1 cellular context compared by ENCODE assay signal in the genomic region with DNA sequence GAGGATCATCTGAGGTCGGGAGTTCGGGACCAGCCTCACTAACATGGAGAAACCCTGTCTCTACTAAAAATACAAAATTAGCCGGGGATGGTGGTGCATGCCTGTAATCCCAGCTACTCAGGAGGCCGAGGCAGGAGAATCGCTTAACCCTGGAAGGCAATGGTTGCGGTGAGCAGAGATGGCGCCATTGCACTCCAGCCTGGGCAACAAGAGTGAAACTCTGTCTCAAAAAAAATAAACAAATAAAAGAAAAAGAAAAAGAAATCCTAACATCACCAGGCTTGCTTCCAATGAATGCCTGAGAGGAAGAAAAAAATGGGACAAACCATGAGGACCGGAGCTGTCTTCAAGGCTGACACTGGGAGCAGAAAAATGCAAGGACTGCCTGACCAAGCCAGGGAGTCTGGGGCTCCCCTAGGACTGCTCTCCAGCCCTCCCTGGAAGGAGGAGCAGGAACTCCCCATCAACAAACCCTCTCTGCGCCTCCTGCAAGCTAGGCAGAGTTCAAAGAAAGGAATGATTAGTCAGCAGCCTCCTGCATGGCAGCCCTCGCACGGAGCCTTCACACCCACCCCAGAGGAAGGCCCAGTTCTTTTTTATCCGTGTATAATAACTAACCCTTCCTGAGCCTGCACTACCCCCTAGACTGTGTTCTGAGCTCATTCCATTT.
TF ChIP-seq lines count a peak whose summit lies in the region.

No MANE protein-coding gene starts in this region.

TF ChIP-seq in GM23338, 12 proteins besides CTCF, POLR2A, EP300 and RAD21 (continued from another document):
- TF ChIP-seq, protein P1, sequence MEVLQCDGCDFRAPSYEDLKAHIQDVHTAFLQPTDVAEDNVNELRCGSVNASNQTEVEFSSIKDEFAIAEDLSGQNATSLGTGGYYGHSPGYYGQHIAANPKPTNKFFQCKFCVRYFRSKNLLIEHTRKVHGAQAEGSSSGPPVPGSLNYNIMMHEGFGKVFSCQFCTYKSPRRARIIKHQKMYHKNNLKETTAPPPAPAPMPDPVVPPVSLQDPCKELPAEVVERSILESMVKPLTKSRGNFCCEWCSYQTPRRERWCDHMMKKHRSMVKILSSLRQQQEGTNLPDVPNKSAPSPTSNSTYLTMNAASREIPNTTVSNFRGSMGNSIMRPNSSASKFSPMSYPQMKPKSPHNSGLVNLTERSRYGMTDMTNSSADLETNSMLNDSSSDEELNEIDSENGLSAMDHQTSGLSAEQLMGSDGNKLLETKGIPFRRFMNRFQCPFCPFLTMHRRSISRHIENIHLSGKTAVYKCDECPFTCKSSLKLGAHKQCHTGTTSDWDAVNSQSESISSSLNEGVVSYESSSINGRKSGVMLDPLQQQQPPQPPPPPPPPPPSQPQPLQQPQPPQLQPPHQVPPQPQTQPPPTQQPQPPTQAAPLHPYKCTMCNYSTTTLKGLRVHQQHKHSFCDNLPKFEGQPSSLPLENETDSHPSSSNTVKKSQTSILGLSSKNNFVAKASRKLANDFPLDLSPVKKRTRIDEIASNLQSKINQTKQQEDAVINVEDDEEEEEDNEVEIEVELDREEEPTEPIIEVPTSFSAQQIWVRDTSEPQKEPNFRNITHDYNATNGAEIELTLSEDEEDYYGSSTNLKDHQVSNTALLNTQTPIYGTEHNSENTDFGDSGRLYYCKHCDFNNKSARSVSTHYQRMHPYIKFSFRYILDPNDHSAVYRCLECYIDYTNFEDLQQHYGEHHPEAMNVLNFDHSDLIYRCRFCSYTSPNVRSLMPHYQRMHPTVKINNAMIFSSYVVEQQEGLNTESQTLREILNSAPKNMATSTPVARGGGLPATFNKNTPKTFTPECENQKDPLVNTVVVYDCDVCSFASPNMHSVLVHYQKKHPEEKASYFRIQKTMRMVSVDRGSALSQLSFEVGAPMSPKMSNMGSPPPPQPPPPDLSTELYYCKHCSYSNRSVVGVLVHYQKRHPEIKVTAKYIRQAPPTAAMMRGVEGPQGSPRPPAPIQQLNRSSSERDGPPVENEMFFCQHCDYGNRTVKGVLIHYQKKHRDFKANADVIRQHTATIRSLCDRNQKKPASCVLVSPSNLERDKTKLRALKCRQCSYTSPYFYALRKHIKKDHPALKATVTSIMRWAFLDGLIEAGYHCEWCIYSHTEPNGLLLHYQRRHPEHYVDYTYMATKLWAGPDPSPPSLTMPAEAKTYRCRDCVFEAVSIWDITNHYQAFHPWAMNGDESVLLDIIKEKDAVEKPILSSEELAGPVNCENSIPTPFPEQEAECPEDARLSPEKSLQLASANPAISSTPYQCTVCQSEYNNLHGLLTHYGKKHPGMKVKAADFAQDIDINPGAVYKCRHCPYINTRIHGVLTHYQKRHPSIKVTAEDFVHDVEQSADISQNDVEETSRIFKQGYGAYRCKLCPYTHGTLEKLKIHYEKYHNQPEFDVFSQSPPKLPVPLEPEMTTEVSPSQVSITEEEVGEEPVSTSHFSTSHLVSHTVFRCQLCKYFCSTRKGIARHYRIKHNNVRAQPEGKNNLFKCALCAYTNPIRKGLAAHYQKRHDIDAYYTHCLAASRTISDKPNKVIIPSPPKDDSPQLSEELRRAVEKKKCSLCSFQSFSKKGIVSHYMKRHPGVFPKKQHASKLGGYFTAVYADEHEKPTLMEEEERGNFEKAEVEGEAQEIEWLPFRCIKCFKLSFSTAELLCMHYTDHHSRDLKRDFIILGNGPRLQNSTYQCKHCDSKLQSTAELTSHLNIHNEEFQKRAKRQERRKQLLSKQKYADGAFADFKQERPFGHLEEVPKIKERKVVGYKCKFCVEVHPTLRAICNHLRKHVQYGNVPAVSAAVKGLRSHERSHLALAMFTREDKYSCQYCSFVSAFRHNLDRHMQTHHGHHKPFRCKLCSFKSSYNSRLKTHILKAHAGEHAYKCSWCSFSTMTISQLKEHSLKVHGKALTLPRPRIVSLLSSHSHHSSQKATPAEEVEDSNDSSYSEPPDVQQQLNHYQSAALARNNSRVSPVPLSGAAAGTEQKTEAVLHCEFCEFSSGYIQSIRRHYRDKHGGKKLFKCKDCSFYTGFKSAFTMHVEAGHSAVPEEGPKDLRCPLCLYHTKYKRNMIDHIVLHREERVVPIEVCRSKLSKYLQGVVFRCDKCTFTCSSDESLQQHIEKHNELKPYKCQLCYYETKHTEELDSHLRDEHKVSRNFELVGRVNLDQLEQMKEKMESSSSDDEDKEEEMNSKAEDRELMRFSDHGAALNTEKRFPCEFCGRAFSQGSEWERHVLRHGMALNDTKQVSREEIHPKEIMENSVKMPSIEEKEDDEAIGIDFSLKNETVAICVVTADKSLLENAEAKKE (CRISPR knock-in tag; IDR thresholded peaks at IDR 0.05): no peak
- TF ChIP-seq, protein P2, sequence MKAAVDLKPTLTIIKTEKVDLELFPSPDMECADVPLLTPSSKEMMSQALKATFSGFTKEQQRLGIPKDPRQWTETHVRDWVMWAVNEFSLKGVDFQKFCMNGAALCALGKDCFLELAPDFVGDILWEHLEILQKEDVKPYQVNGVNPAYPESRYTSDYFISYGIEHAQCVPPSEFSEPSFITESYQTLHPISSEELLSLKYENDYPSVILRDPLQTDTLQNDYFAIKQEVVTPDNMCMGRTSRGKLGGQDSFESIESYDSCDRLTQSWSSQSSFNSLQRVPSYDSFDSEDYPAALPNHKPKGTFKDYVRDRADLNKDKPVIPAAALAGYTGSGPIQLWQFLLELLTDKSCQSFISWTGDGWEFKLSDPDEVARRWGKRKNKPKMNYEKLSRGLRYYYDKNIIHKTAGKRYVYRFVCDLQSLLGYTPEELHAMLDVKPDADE (IDR thresholded peaks at IDR 0.05): no peak
- TF ChIP-seq ZNF114 (CRISPR knock-in tag; IDR thresholded peaks at IDR 0.05) (no peak), CREB1 (CRISPR knock-in tag; IDR thresholded peaks at IDR 0.05; ENCODE audit: low read depth) (no peak), JUNB (IDR thresholded peaks at IDR 0.05; ENCODE audit: unreplicated experiment) (no peak), NANOG (IDR thresholded peaks at IDR 0.05; ENCODE audit: borderline replicate concordance) (no peak), EZH2phosphoT487 (IDR thresholded peaks at IDR 0.05; ENCODE audit: unreplicated experiment) (no peak), STAT1 (IDR thresholded peaks at IDR 0.05; ENCODE audit: unreplicated experiment) (no peak)
